ENCODE assay signal across 8 cellular contexts in genomic region chr16:30775381-30776099, GRCh38. TPM values are rescaled to one million over a fixed set of nuclear protein-coding genes. Genes with fewer than 3 reads are reported as not detected.
DNase-seq lines count a peak whose midpoint lies in the region; ATAC-seq and TF ChIP-seq lines count a peak whose summit lies in the region.

No MANE protein-coding gene starts in this region.

- H3K4me1 Mint-ChIP-seq in CD8-positive, alpha-beta T cell (ENCODE audit: low read depth), result peaks cover 31% of the 10 kb centered on the region

- DNase-seq in CD8-positive, alpha-beta T cell, result peak in 6 of 7 experiments; percentile 14 to 72 (median 56)
- DNase-seq in MG63, result peak; percentile 92
- peak in 3 of 5 donors; percentile 28 to 67 (median 29) for DNase-seq in T-helper 1 cell
- peak; percentile 93 for DNase-seq in astrocyte of the hippocampus (ENCODE audit: low read depth, low spot score)
- DNase-seq in hepatic stellate cell (ENCODE audit: low spot score), result peak; percentile 98
- peak; percentile 84 to 89 for DNase-seq in psoas muscle

- H3K9me3 ChIP-seq in CD8-positive, alpha-beta T cell (ENCODE audit: low read length), result no peaks in the 10 kb centered on the region
- H3K9me3 ChIP-seq in MG63 (no peaks in the 10 kb centered on the region), psoas muscle (no peaks in the 10 kb centered on the region)

- intact Hi-C loops in CD8-positive, alpha-beta T cell (cut with DNase I, micrococcal nuclease), result loop anchor here in 1 of 2 experiments (1.0 kb wide), 1 partner anchor 13 kb away; the partner anchor contains the start of genes CFAP119 and RNF40
- intact Hi-C loops in psoas muscle (cut with DNase I), result no loop called here

- H3K27me3 Mint-ChIP-seq in CD8-positive, alpha-beta T cell (ENCODE audit: low read depth), result peaks cover 2% of the 10 kb centered on the region

- 0 to 1% (median 0%) methylated on average over 70 to 75 of the region's 75 CpGs for WGBS in psoas muscle, 3 donors

- H3K36me3 Mint-ChIP-seq in CD8-positive, alpha-beta T cell, result peaks cover 38% of the 10 kb centered on the region

- no peaks in the 10 kb centered on the region for H3K9me3 Mint-ChIP-seq in CD8-positive, alpha-beta T cell

- peaks cover 14% of the 10 kb centered on the region for H3K4me1 ChIP-seq in CD8-positive, alpha-beta T cell (ENCODE audit: insufficient read depth, low read length)
- peaks cover 38% of the 10 kb centered on the region for H3K4me1 ChIP-seq in psoas muscle

- no peaks in the 10 kb centered on the region for H3K27me3 ChIP-seq in CD8-positive, alpha-beta T cell (ENCODE audit: insufficient read depth, low read length)
- H3K27me3 ChIP-seq in MG63 (no peaks in the 10 kb centered on the region), psoas muscle (ENCODE audit: insufficient read depth in 3 of 3, low read length in 2 of 3) (no peaks in the 10 kb centered on the region)

- H3K36me3 ChIP-seq in CD8-positive, alpha-beta T cell (ENCODE audit: insufficient read depth, low read length), result peaks cover 24% of the 10 kb centered on the region
- H3K36me3 ChIP-seq in MG63 (peaks cover 55% of the 10 kb centered on the region), psoas muscle (ENCODE audit: insufficient read depth in 1 of 2, low read depth in 1 of 2) (peaks cover 0 to 40% of the 10 kb centered on the region in 2 donors)

- peak overlapping the region; percentile 90 for H3K4me3 Mint-ChIP-seq in CD8-positive, alpha-beta T cell

- TF ChIP-seq CTCF in CD8-positive, alpha-beta T cell (IDR thresholded peaks at IDR 0.05), result no peak
- TF ChIP-seq CTCF in psoas muscle (IDR thresholded peaks at IDR 0.05), result no peak

- peak overlapping the region; percentile 27 for H3K27ac Mint-ChIP-seq in CD8-positive, alpha-beta T cell

- H3K4me3 ChIP-seq in CD8-positive, alpha-beta T cell (ENCODE audit: low read depth, low read length), result peak overlapping the region; percentile 80
- H3K4me3 ChIP-seq in MG63 (peak overlapping the region; percentile 85), psoas muscle (peak overlapping the region; percentile 95)

- POLR2A ChIA-PET in CD8-positive, alpha-beta T cell (lab: Charles Lee), result interaction anchor here (0.6 to 1.2 kb wide), 5 partner anchors 28 to 100 kb away, joined by 3 read pairs; no protein-coding TSS in a partner anchor

- CTCF ChIA-PET in CD8-positive, alpha-beta T cell (lab: Charles Lee), result no interaction called here

- ATAC-seq in CD8-positive, alpha-beta T cell, result peak; percentile 85
- ATAC-seq in GM21360 (IDR thresholded peaks at IDR 0.05; ENCODE audit: unreplicated experiment) (peak; percentile 53), psoas muscle (peak; percentile 77 to 82 (median 81)), HG02571 (IDR thresholded peaks at IDR 0.05; ENCODE audit: unreplicated experiment) (no peak)

- H3K27ac ChIP-seq in CD8-positive, alpha-beta T cell (ENCODE audit: low read depth, low read length), result no peak overlapping the region
- H3K27ac ChIP-seq in psoas muscle, result peak overlapping the region; percentile 94

RNA-seq across cellular contexts. Expression of gene ZNF629, which starts 11.5 kb away (rescaled TPM):
- total RNA-seq in CD8-positive, alpha-beta T cell, result 1 to 10 TPM; 1.7 to 1.9 TPM
- total RNA-seq in MG63 (2014; rRNA removed; shearing (Covaris generic); ENCODE audit: low replicate concordance), result 10.3 and 13.6 TPM in 2 replicates
- 10 to 100 TPM in 3 of 4 donors, 1 to 10 TPM in 1; 5.3 to 15.9 (median 13.1) TPM for total RNA-seq in psoas muscle
- polyA plus RNA-seq in psoas muscle, result 1 to 10 TPM; 1.5 to 7.8 (median 4.4) TPM

RNA-seq across cellular contexts. Expression of gene RNF40, which starts 13.4 kb away (rescaled TPM):
- total RNA-seq in CD8-positive, alpha-beta T cell, result 100 to 1,000 TPM in 1 of 2 experiments, 10 to 100 TPM in 1; 98.7 to 101 TPM
- 116 and 127 TPM in 2 replicates for total RNA-seq in MG63 (2014; rRNA removed; shearing (Covaris generic); ENCODE audit: low replicate concordance)
- 10 to 100 TPM; 26.8 to 49.1 (median 36.5) TPM for total RNA-seq in psoas muscle
- 10 to 100 TPM; 29.1 to 42.2 (median 33.2) TPM for polyA plus RNA-seq in psoas muscle

RNA-seq across cellular contexts. Expression of gene CFAP119, which starts 13.7 kb away (rescaled TPM):
- total RNA-seq in CD8-positive, alpha-beta T cell, result 1 to 10 TPM; 2.7 to 3.6 TPM
- 4.1 and 9.1 TPM in 2 replicates for total RNA-seq in MG63 (2014; rRNA removed; shearing (Covaris generic); ENCODE audit: low replicate concordance)
- 1 to 10 TPM in 1 of 4 donors, under 1 TPM in 3; 0.52 to 2.4 (median 0.78) TPM for total RNA-seq in psoas muscle
- 1 to 10 TPM in 1 of 3 donors, under 1 TPM in 2; 0.48 to 3.0 (median 0.63) TPM for polyA plus RNA-seq in psoas muscle

RNA-seq across cellular contexts. Expression of gene PHKG2, which starts 27.3 kb away (rescaled TPM):
- total RNA-seq in CD8-positive, alpha-beta T cell, result 10 to 100 TPM; 26.4 to 36.3 TPM
- total RNA-seq in MG63 (2014; rRNA removed; shearing (Covaris generic); ENCODE audit: low replicate concordance), result 18.3 and 25.2 TPM in 2 replicates
- 10 to 100 TPM; 10.1 to 13.5 (median 12.9) TPM for total RNA-seq in psoas muscle
- polyA plus RNA-seq in psoas muscle, result 10 to 100 TPM; 13.2 to 21.3 (median 13.8) TPM

Comparison
In these comparisons a context has a peak if more than half of its experiments do, and no peak if none do; other contexts are left out.
1. DNase-seq: peak in every context shown above with its lines; median percentile 98 in hepatic stellate cell; 93 in astrocyte of the hippocampus; 92 in MG63; 86 in psoas muscle; 56 in CD8-positive, alpha-beta T cell; 29 in T-helper 1 cell.